Comparison of ENCODE assay signal across 1 cellular context in genomic region chr2:75429036-75429435, GRCh38.
TF ChIP-seq lines count a peak whose summit lies in the region.

No MANE protein-coding gene starts in this region.

TF ChIP-seq in H1, 55 proteins besides CTCF, POLR2A, EP300 and RAD21 (continued from another document):
- no peak for TF ChIP-seq ATF2 (IDR thresholded peaks at IDR 0.05; ENCODE audit: low read length)
